ENCODE assay signal across 9 cellular contexts in genomic region chr11:96061730-96062524, GRCh38.
DNase-seq lines count a peak whose midpoint lies in the region; TF ChIP-seq lines count a peak whose summit lies in the region.
"Had no signal": no experiment of that assay in that cellular context is flagged by ENCODE, and none has a peak within 500 bp of the region (broad histone marks: within the 10 kb centered on the region; RNA-seq: fewer than 3 reads in every experiment).

No MANE protein-coding gene starts in this region.

- H3K4me3 Mint-ChIP-seq in chondrocyte (ENCODE audit: unreplicated experiment) (no peak overlapping the region), type B pancreatic cell (peak overlapping the region; percentile 13)
- H3K4me3 Mint-ChIP-seq: immature natural killer cell had no signal

- TF ChIP-seq CTCF in chondrocyte (IDR thresholded peaks at IDR 0.05) (no peak), type B pancreatic cell (conservative IDR thresholded peaks at IDR 0.05) (no peak), ascending aorta (IDR thresholded peaks at IDR 0.05) (no peak)

- no peak overlapping the region for H3K4me3 ChIP-seq in ascending aorta

- no peaks in the 10 kb centered on the region for H3K9me3 Mint-ChIP-seq in chondrocyte (ENCODE audit: low read depth)
- peaks cover 5% of the 10 kb centered on the region for H3K9me3 Mint-ChIP-seq in type B pancreatic cell
- H3K9me3 Mint-ChIP-seq: immature natural killer cell had no signal

- H3K4me1 Mint-ChIP-seq in chondrocyte (ENCODE audit: low read depth), result peaks cover 52% of the 10 kb centered on the region
- peaks cover 32% of the 10 kb centered on the region for H3K4me1 Mint-ChIP-seq in type B pancreatic cell (ENCODE audit: unreplicated experiment)

- no peaks in the 10 kb centered on the region for H3K27me3 Mint-ChIP-seq in chondrocyte (ENCODE audit: low read depth)
- H3K27me3 Mint-ChIP-seq in type B pancreatic cell, result no peaks in the 10 kb centered on the region

- peaks cover 0 to 8% of the 10 kb centered on the region in 2 donors for H3K4me1 ChIP-seq in ascending aorta

- no peaks in the 10 kb centered on the region for H3K36me3 ChIP-seq in ascending aorta

- DNase-seq in stimulated activated CD4-positive, alpha-beta T cell treated with anti-CD3 and anti-CD28 coated beads, Interleukin-15, amount 100 ng/mL, for 24 hours, result peak; percentile 46
- DNase-seq in stimulated activated CD4-positive, alpha-beta T cell treated with anti-CD3 and anti-CD28 coated beads, Interleukin-2, amount 100 ng/mL, for 48 hours, result no peak
- DNase-seq in HT-29 (ENCODE audit: low spot score) (peak; percentile 45), chondrocyte (ENCODE audit: low spot score) (no peak), type B pancreatic cell (ENCODE audit: extremely low spot score, unreplicated experiment) (no peak), AG08395 (ENCODE audit: low spot score) (no peak), amniotic stem cell (lab: John Stamatoyannopoulos, UW) (no peak), ascending aorta (ENCODE audit: low spot score in 2 of 2) (no peak)
- DNase-seq: immature natural killer cell had no signal

- no peaks in the 10 kb centered on the region for H3K9me3 ChIP-seq in ascending aorta

- peak overlapping the region in 1 of 2 donors; percentile 34 for H3K27ac ChIP-seq in ascending aorta

- intact Hi-C loops in ascending aorta (cut with DNase I), result no loop called here

- no peaks in the 10 kb centered on the region for H3K27me3 ChIP-seq in ascending aorta

- H3K27ac Mint-ChIP-seq in chondrocyte (ENCODE audit: unreplicated experiment) (peak overlapping the region; percentile 71), type B pancreatic cell (peak overlapping the region; percentile 46)
- H3K27ac Mint-ChIP-seq: immature natural killer cell had no signal

- H3K36me3 Mint-ChIP-seq in chondrocyte (ENCODE audit: low read depth), result peaks cover 2% of the 10 kb centered on the region
- peaks cover 12% of the 10 kb centered on the region for H3K36me3 Mint-ChIP-seq in type B pancreatic cell
- H3K36me3 Mint-ChIP-seq: immature natural killer cell had no signal

Comparison
In these comparisons a context has a peak if more than half of its experiments do, and no peak if none do; other contexts are left out.
1. DNase-seq: peak in stimulated activated CD4-positive, alpha-beta T cell treated with anti-CD3 and anti-CD28 coated beads, Interleukin-15, amount 100 ng/mL, for 24 hours (single experiment) and HT-29 (single experiment); none in stimulated activated CD4-positive, alpha-beta T cell treated with anti-CD3 and anti-CD28 coated beads, Interleukin-2, amount 100 ng/mL, for 48 hours (0 of 2), chondrocyte (single experiment), type B pancreatic cell (single experiment), AG08395 (single experiment), amniotic stem cell (single experiment) and ascending aorta (0 of 2).